In the genomic region with DNA sequence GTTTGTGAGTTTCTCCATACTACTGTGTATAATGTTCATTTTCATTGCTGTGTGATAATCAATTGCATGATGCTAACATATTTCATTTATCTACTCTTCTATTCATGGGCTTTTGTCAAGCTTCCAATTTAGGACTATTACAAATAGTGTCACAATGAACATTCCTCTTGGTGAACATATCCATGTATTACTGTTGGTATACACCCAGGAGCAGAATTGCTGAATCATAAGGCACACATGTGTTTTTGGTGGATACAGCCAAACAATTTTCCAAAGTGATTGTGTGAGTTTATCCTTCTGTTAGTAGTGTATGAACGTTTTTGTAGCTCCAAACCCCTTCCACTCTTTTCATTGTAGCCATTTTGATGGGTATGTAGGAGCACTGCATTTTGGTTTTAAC, we compare ENCODE assay signal across 15 cellular contexts.
DNase-seq lines count a peak whose midpoint lies in the region; FAIRE-seq and TF ChIP-seq lines count a peak whose summit lies in the region.
"Had no signal": no experiment of that assay in that cellular context is flagged by ENCODE, and none has a peak within 500 bp of the region (broad histone marks: within the 10 kb centered on the region; RNA-seq: fewer than 3 reads in every experiment).

No MANE protein-coding gene starts in this region.

- H3K4me3 ChIP-seq in AG10803 (ENCODE audit: low read length) (no peak overlapping the region), foreskin fibroblast (ENCODE audit: low read depth in 1 of 2, low read length in 2 of 2) (no peak overlapping the region), ascending aorta (no peak overlapping the region)
- H3K4me3 ChIP-seq: GM12878 had no signal

- DNase-seq in AG10803 (ENCODE audit: low read depth) (peak; percentile 80), HS-5 (ENCODE audit: low read depth) (peak; percentile 29), fibroblast of gingiva (ENCODE audit: low read depth) (peak; percentile 67), foreskin fibroblast (peak; percentile 21 to 67), ascending aorta (ENCODE audit: low spot score in 2 of 2) (no peak), GM12892 (ENCODE audit: insufficient read length) (no peak), NCI-H748 (lab: John Stamatoyannopoulos, UW; ENCODE audit: unreplicated experiment) (no peak)
- DNase-seq: ACHN; C1 segment of cervical spinal cord; Calu3; CD4-positive, alpha-beta T cell; DMS 273 treated with DMSO at 0.1 percent for 48 hours; GOT3; H9 had no signal

- no peak overlapping the region for H3K27ac ChIP-seq in ascending aorta

- FAIRE-seq in GM12892 (lab: Jason Lieb, UNC) = no peak
- FAIRE-seq: GM12878 had no signal

- intact Hi-C loops in ascending aorta (cut with DNase I) = no loop called here

- no peaks in the 10 kb centered on the region for H3K27me3 ChIP-seq in ascending aorta

- peaks cover 0 to 4% of the 10 kb centered on the region in 2 donors for H3K9me3 ChIP-seq in ascending aorta

- H3K36me3 ChIP-seq in ascending aorta = no peaks in the 10 kb centered on the region

- no peaks in the 10 kb centered on the region for H3K4me1 ChIP-seq in ascending aorta

- TF ChIP-seq CTCF in AG10803 (conservative IDR thresholded peaks at IDR 0.05; ENCODE audit: low read length) (no peak), foreskin fibroblast (IDR thresholded peaks at IDR 0.05; ENCODE audit: low read depth, low read length) (no peak), ascending aorta (IDR thresholded peaks at IDR 0.05) (no peak)

- TF ChIP-seq POLR2A in GM12892 (IDR thresholded peaks at IDR 0.05; ENCODE audit: low read depth, low read length) = no peak

Comparison
In these comparisons a context has a peak if more than half of its experiments do, and no peak if none do; other contexts are left out.
1. DNase-seq: peak in AG10803 (single experiment), HS-5 (single experiment), fibroblast of gingiva (single experiment) and foreskin fibroblast (2 of 2); none in ascending aorta (0 of 2), GM12892 (single experiment) and NCI-H748 (single experiment).